Comparison of ENCODE assay signal across 9 cellular contexts in the genomic region with DNA sequence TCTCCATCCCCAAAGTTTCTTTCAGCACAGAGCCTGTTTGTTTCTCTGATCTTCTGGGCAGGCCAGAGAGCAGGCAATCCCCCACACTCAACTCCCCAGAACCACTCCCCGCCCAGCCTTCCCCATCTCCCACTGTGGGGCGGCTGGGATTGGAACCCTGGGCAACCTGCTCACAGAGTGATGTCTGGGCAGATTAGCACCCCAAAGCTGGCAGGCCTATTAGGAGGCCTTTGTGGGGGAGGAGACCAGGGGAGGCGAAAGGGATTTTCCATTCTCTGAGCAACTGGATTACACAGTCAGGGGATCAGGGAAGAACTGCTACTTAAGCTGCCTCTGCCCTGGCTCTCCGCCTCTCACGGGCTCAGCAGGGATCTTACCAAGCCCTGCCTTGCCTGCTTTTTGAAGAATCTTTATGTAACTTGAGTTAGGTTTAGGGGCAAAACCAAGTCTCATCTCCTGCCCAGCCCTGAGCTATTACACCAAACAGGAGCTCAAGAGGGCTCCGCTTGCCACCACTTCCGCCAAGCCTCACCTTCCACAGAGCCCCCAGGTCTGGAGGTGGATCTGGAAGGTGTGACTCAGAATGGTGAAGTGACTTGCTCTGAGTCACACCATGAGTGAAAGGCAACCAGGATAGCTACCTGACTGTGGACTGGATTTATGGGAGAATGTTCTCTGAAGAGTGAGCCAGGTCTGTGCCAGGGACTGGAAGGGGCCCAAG. TPM values are rescaled to one million over a fixed set of nuclear protein-coding genes. Genes with fewer than 3 reads are reported as not detected.
DNase-seq lines count a peak whose midpoint lies in the region; ATAC-seq, FAIRE-seq and TF ChIP-seq lines count a peak whose summit lies in the region.
"Had no signal": no experiment of that assay in that cellular context is flagged by ENCODE, and none has a peak within 500 bp of the region (broad histone marks: within the 10 kb centered on the region; RNA-seq: fewer than 3 reads in every experiment).

No MANE protein-coding gene starts in this region.

- no peaks in the 10 kb centered on the region for H3K36me3 ChIP-seq in GM23338 (ENCODE audit: insufficient read depth)
- H3K36me3 ChIP-seq: SJCRH30 had no signal

- no peaks in the 10 kb centered on the region for H3K9me2 ChIP-seq in GM23338 (ENCODE audit: insufficient read depth)

- H3K27me3 Mint-ChIP-seq in GM23338 (ENCODE audit: insufficient read depth, low read depth, poor library complexity) = peaks cover 25% of the 10 kb centered on the region

- no peak for TF ChIP-seq CTCF in GM23338 (conservative IDR thresholded peaks at IDR 0.05; ENCODE audit: low read depth in 2 of 2)

- H3K79me2 ChIP-seq in GM23338 (replicated peaks; ENCODE audit: insufficient read depth) = no peaks in the 10 kb centered on the region

- DNase-seq in GM23338 (ENCODE audit: low spot score) = peak; percentile 55
- peak; percentile 95 for DNase-seq in ecto neural progenitor cell (ENCODE audit: low spot score)
- peak; percentile 53 for DNase-seq in retina
- DNase-seq in GM12892 (ENCODE audit: insufficient read length) = no peak
- DNase-seq in COR-L47 (lab: John Stamatoyannopoulos, UW) = no peak
- no peak for DNase-seq in mucosa of gallbladder (ENCODE audit: low spot score)

- 0 out of 2 replicates have a peak overlapping the region, but pooled peaks have one; percentile 29 for H3K27ac Mint-ChIP-seq in GM23338

- peak overlapping the region; percentile 75 for H3K4me2 ChIP-seq in GM23338

- no peak for TF ChIP-seq POLR2A in GM12892 (IDR thresholded peaks at IDR 0.05; ENCODE audit: low read depth, low read length)

- no peaks in the 10 kb centered on the region for H3K36me3 Mint-ChIP-seq in GM23338 (ENCODE audit: low read depth)

- H3K27ac ChIP-seq in GM23338 (ENCODE audit: low read depth) = no peak overlapping the region
- H3K27ac ChIP-seq: SJCRH30 had no signal

- H2AFZ ChIP-seq in GM23338 = peak overlapping the region; percentile 85

- ATAC-seq in GM23338 (peak; percentile 65), SK-N-SH treated with all-trans-retinoic acid at 6 μM for 48 hours (peak; percentile 51), GM19324 (IDR thresholded peaks at IDR 0.05; ENCODE audit: low FRiP score, unreplicated experiment) (no peak)

- peaks cover 4% of the 10 kb centered on the region; the same call in 1 of the 2 replicates for H3F3A ChIP-seq in GM23338 (replicated peaks; ENCODE audit: low read depth)

- H4K20me1 ChIP-seq in GM23338 (replicated peaks; ENCODE audit: insufficient read depth) = no peaks in the 10 kb centered on the region

- H3K4me1 Mint-ChIP-seq in GM23338 = peaks cover 62% of the 10 kb centered on the region

- no peak for FAIRE-seq in GM12892 (lab: Jason Lieb, UNC)

- peak overlapping the region; percentile 34; the same call in 1 of the 2 replicates for H3K4me3 ChIP-seq in GM23338
- H3K4me3 ChIP-seq: SJCRH30 had no signal

- H3K4me3 Mint-ChIP-seq in GM23338 = 0 out of 3 replicates have a peak overlapping the region, but pooled peaks have one; percentile 22

- no peaks in the 10 kb centered on the region for H3K9me3 Mint-ChIP-seq in GM23338

- no peaks in the 10 kb centered on the region for H3K27me3 ChIP-seq in GM23338 (ENCODE audit: insufficient read depth)

- peaks cover 43% of the 10 kb centered on the region for H3K4me1 ChIP-seq in GM23338 (ENCODE audit: insufficient read depth)

TF ChIP-seq in GM23338, 12 proteins besides CTCF, POLR2A, EP300 and RAD21 (continues in another document):
- TF ChIP-seq EZH2 (IDR thresholded peaks at IDR 0.05; ENCODE audit: low read depth, unreplicated experiment) (no peak), JUNB (IDR thresholded peaks at IDR 0.05; ENCODE audit: unreplicated experiment) (no peak), STAT1 (IDR thresholded peaks at IDR 0.05; ENCODE audit: unreplicated experiment) (no peak), ZNF331 (CRISPR knock-in tag; IDR thresholded peaks at IDR 0.05; ENCODE audit: low read depth) (no peak), EZH2phosphoT487 (IDR thresholded peaks at IDR 0.05; ENCODE audit: unreplicated experiment) (no peak), POLR2AphosphoS5 (IDR thresholded peaks at IDR 0.05; ENCODE audit: low read depth) (no peak), NANOG (IDR thresholded peaks at IDR 0.05; ENCODE audit: borderline replicate concordance) (no peak)

TF ChIP-seq in SK-N-SH treated with all-trans-retinoic acid at 6 μM for 48 hours, 23 proteins besides CTCF, POLR2A, EP300 and RAD21 (continues in another document):
- TF ChIP-seq RARB (CRISPR knock-in tag; IDR thresholded peaks at IDR 0.05) (no peak), ARNTL (CRISPR knock-in tag; IDR thresholded peaks at IDR 0.05; ENCODE audit: borderline replicate concordance, low read depth) (no peak), SNAI2 (CRISPR knock-in tag; IDR thresholded peaks at IDR 0.05) (no peak), ZFP3 (CRISPR knock-in tag; IDR thresholded peaks at IDR 0.05) (no peak), ISL1 (CRISPR knock-in tag; IDR thresholded peaks at IDR 0.05) (no peak), ZNF8 (CRISPR knock-in tag; IDR thresholded peaks at IDR 0.05) (no peak), PPARA (CRISPR knock-in tag; IDR thresholded peaks at IDR 0.05; ENCODE audit: borderline replicate concordance) (no peak), CSDC2 (CRISPR knock-in tag; IDR thresholded peaks at IDR 0.05) (no peak), ZFP30 (CRISPR knock-in tag; IDR thresholded peaks at IDR 0.05) (no peak), ESRRG (CRISPR knock-in tag; IDR thresholded peaks at IDR 0.05) (no peak), ZNF565 (CRISPR knock-in tag; conservative IDR thresholded peaks at IDR 0.05; ENCODE audit: low read depth) (no peak), TOX (CRISPR knock-in tag; IDR thresholded peaks at IDR 0.05; ENCODE audit: borderline replicate concordance) (no peak)
- TF ChIP-seq, protein P1, sequence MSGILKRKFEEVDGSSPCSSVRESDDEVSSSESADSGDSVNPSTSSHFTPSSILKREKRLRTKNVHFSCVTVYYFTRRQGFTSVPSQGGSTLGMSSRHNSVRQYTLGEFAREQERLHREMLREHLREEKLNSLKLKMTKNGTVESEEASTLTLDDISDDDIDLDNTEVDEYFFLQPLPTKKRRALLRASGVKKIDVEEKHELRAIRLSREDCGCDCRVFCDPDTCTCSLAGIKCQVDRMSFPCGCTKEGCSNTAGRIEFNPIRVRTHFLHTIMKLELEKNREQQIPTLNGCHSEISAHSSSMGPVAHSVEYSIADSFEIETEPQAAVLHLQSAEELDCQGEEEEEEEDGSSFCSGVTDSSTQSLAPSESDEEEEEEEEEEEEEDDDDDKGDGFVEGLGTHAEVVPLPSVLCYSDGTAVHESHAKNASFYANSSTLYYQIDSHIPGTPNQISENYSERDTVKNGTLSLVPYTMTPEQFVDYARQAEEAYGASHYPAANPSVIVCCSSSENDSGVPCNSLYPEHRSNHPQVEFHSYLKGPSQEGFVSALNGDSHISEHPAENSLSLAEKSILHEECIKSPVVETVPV (CRISPR knock-in tag; IDR thresholded peaks at IDR 0.05) = no peak
- TF ChIP-seq, protein P2, sequence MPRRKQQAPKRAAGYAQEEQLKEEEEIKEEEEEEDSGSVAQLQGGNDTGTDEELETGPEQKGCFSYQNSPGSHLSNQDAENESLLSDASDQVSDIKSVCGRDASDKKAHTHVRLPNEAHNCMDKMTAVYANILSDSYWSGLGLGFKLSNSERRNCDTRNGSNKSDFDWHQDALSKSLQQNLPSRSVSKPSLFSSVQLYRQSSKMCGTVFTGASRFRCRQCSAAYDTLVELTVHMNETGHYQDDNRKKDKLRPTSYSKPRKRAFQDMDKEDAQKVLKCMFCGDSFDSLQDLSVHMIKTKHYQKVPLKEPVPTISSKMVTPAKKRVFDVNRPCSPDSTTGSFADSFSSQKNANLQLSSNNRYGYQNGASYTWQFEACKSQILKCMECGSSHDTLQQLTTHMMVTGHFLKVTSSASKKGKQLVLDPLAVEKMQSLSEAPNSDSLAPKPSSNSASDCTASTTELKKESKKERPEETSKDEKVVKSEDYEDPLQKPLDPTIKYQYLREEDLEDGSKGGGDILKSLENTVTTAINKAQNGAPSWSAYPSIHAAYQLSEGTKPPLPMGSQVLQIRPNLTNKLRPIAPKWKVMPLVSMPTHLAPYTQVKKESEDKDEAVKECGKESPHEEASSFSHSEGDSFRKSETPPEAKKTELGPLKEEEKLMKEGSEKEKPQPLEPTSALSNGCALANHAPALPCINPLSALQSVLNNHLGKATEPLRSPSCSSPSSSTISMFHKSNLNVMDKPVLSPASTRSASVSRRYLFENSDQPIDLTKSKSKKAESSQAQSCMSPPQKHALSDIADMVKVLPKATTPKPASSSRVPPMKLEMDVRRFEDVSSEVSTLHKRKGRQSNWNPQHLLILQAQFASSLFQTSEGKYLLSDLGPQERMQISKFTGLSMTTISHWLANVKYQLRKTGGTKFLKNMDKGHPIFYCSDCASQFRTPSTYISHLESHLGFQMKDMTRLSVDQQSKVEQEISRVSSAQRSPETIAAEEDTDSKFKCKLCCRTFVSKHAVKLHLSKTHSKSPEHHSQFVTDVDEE (CRISPR knock-in tag; IDR thresholded peaks at IDR 0.05) = no peak
- TF ChIP-seq, protein P3, sequence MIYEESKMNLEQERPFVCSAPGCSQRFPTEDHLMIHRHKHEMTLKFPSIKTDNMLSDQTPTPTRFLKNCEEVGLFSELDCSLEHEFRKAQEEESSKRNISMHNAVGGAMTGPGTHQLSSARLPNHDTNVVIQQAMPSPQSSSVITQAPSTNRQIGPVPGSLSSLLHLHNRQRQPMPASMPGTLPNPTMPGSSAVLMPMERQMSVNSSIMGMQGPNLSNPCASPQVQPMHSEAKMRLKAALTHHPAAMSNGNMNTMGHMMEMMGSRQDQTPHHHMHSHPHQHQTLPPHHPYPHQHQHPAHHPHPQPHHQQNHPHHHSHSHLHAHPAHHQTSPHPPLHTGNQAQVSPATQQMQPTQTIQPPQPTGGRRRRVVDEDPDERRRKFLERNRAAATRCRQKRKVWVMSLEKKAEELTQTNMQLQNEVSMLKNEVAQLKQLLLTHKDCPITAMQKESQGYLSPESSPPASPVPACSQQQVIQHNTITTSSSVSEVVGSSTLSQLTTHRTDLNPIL (CRISPR knock-in tag; IDR thresholded peaks at IDR 0.05; ENCODE audit: low read depth) = no peak

RNA-seq across cellular contexts. Expression of a gene that starts 16.0 kb away (rescaled TPM):
- total RNA-seq in GM23338 (2014; rRNA removed; shearing (Covaris generic)) = 0.52 and 0.58 TPM in 2 replicates
- 0.74 and 1.1 TPM in 2 replicates for polyA plus RNA-seq in GM23338 (2016; fragmentation: Nextera tagmentation; extraction: Ambion mirVana)
- 0.21 TPM for polyA plus RNA-seq in GM12892 (2012; ENCODE audit: missing spikeins)
- not detected for total RNA-seq in mucosa of gallbladder

RNA-seq across cellular contexts. Expression of a gene that starts 27.5 kb away (rescaled TPM):
- 40.2 and 53.7 TPM in 2 replicates for total RNA-seq in GM23338 (2014; rRNA removed; shearing (Covaris generic))
- polyA plus RNA-seq in GM23338 (2016; fragmentation: Nextera tagmentation; extraction: Ambion mirVana) = 64.1 and 71.2 TPM in 2 replicates
- polyA plus RNA-seq in GM12892 (2012; ENCODE audit: missing spikeins) = 43.4 TPM
- 39.6 TPM for total RNA-seq in mucosa of gallbladder

Comparison
In these comparisons a context has a peak if more than half of its experiments do, and no peak if none do; other contexts are left out.
1. DNase-seq: peak in GM23338 (single experiment), ecto neural progenitor cell (single experiment) and retina (single experiment); none in GM12892 (single experiment), COR-L47 (single experiment) and mucosa of gallbladder (single experiment).